Comparison of ENCODE assay signal across 13 cellular contexts in the genomic region with DNA sequence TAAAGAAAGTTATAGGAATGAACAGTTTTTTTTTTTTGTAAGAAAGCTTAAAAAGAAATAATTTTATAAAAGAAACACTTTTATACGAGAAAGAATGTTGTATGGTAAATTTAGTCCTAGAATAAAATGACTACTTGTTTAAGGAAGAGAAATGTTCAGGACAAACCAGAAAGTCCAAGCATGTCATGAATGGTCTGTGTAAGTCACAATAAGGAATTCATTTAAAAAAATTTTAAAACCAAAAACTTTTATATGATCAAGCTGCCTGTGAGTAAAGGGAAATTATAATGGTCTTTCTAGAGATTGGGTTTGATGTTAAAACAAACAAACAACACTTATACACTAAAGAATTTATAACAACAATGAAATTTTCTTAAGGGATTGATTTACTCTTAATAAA.
"Had no signal": no experiment of that assay in that cellular context is flagged by ENCODE, and none has a peak within 500 bp of the region (broad histone marks: within the 10 kb centered on the region; RNA-seq: fewer than 3 reads in every experiment).

No MANE protein-coding gene starts in this region.

- DNase-seq: activated CD4-positive, alpha-beta T cell treated with anti-CD3 and anti-CD28 coated beads for 1 hour; activated CD4-positive, alpha-beta T cell treated with anti-CD3 and anti-CD28 coated beads, Interleukin-2, amount 50 U/mL, for 48 hours; activated naive CD4-positive, alpha-beta T cell treated with anti-CD3 and anti-CD28 coated beads, Interleukin-2, amount 10 ng/mL, durations not matched to agents 7 days and 5 days; hippocampal formation; kidney; left lung; mucosa of descending colon; naive thymus-derived CD8-positive, alpha-beta T cell; stimulated activated CD4-positive, alpha-beta T cell treated with anti-CD3 and anti-CD28 coated beads, Interleukin-12 subunit alpha, Interleukin-12 subunit beta, amount 100 ng/mL, for 4 hours; stimulated activated CD4-positive, alpha-beta T cell treated with anti-CD3 and anti-CD28 coated beads, Interleukin-2, amount 100 ng/mL, for 24 hours; T-helper 9 cell; upper lobe of right lung had no signal

- ATAC-seq: esophagus mucosa; left lung; mucosa of descending colon; naive thymus-derived CD8-positive, alpha-beta T cell; upper lobe of right lung had no signal
